ENCODE assay signal across 13 cellular contexts in the genomic region with DNA sequence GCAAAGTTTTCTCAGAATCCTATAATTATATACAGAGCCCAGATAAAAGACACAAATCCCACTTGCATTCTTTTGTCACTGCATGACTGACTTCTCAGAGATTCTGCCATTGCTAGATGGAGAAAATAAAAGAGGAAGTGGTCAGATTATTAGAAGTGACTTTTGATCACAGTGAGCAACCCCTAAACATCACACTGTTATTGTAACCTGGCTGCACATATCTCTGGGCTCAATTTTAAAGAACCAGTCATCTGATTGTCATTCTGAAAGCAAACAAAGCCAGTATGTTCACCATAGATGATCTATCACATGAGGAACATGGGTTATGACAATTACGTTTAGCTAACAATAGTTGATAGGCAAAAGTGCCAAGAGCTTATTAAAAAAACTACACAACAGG. TPM values are rescaled to one million over a fixed set of nuclear protein-coding genes. Genes with fewer than 3 reads are reported as not detected.
DNase-seq lines count a peak whose midpoint lies in the region; ATAC-seq, FAIRE-seq and TF ChIP-seq lines count a peak whose summit lies in the region.
"Had no signal": no experiment of that assay in that cellular context is flagged by ENCODE, and none has a peak within 500 bp of the region (broad histone marks: within the 10 kb centered on the region; RNA-seq: fewer than 3 reads in every experiment).

No MANE protein-coding gene starts in this region.

- no peaks in the 10 kb centered on the region for H3K9me3 ChIP-seq in astrocyte (ENCODE audit: insufficient read depth, low read depth, low read length)
- H3K9me3 ChIP-seq: SJCRH30 had no signal

- TF ChIP-seq CTCF in astrocyte (IDR thresholded peaks at IDR 0.05; ENCODE audit: insufficient read depth, low read depth, low read length), result no peak

- H4K20me1 ChIP-seq in astrocyte (ENCODE audit: insufficient read depth, low read length), result peaks cover 2% of the 10 kb centered on the region

- peaks cover 2% of the 10 kb centered on the region for H3K9me3 Mint-ChIP-seq in astrocyte (ENCODE audit: unreplicated experiment)
- H3K9me3 Mint-ChIP-seq: activated T-helper 1 cell treated with anti-CD3 and anti-CD28 coated beads, Interleukin-12 subunit alpha, Interleukin-12 subunit beta, Interleukin-2, Interleukin-4 antibody, amounts not matched to agents 30 ng/mL and 10 ng/mL and 1 ng/mL, durations not matched to agents 14 hours and 24 hours and 36 hours; endodermal cell had no signal

- H3K79me2 ChIP-seq in astrocyte (ENCODE audit: insufficient read depth, low read length), result no peaks in the 10 kb centered on the region

- peaks cover 7% of the 10 kb centered on the region for H3K36me3 Mint-ChIP-seq in astrocyte (ENCODE audit: low read depth, unreplicated experiment)

- H3K9ac ChIP-seq in astrocyte (ENCODE audit: low read length), result no peak overlapping the region

- peaks cover 9% of the 10 kb centered on the region for H3K4me1 ChIP-seq in astrocyte (ENCODE audit: insufficient read depth, low read length)

- peak overlapping the region; percentile 28 for H3K4me2 ChIP-seq in astrocyte (ENCODE audit: low read length)

- H3K4me3 ChIP-seq in astrocyte (ENCODE audit: insufficient read depth, low read depth, low read length), result no peak overlapping the region
- H3K4me3 ChIP-seq: SJCRH30 had no signal

- no peak overlapping the region for H3K27ac ChIP-seq in astrocyte (ENCODE audit: low read depth, low read length)
- H3K27ac ChIP-seq: SJCRH30 had no signal

- no peaks in the 10 kb centered on the region for H3K27me3 Mint-ChIP-seq in astrocyte (ENCODE audit: low read depth, unreplicated experiment)

- H3K36me3 ChIP-seq in astrocyte (ENCODE audit: insufficient read depth, low read length), result peaks cover 11% of the 10 kb centered on the region

- peak; percentile 67 for ATAC-seq in HG03520 (IDR thresholded peaks at IDR 0.05; ENCODE audit: unreplicated experiment)
- ATAC-seq in HG02623 (IDR thresholded peaks at IDR 0.05; ENCODE audit: unreplicated experiment), result no peak
- ATAC-seq in HG02588 (IDR thresholded peaks at IDR 0.05; ENCODE audit: unreplicated experiment), result no peak

- peaks cover 15% of the 10 kb centered on the region for H3K4me1 Mint-ChIP-seq in astrocyte (ENCODE audit: low read depth, unreplicated experiment)
- H3K4me1 Mint-ChIP-seq: endodermal cell had no signal

- no peak overlapping the region for H3K4me3 Mint-ChIP-seq in astrocyte (ENCODE audit: unreplicated experiment)
- H3K4me3 Mint-ChIP-seq: activated T-helper 1 cell treated with anti-CD3 and anti-CD28 coated beads, Interleukin-12 subunit alpha, Interleukin-12 subunit beta, Interleukin-2, Interleukin-4 antibody, amounts not matched to agents 30 ng/mL and 10 ng/mL and 1 ng/mL, durations not matched to agents 14 hours and 24 hours and 36 hours; endodermal cell had no signal

- DNase-seq in SIG-M5 treated with dmso at 0.1 percent for 504 hours (lab: John Stamatoyannopoulos, UW; ENCODE audit: unreplicated experiment) (peak; percentile 11), SIG-M5 (lab: John Stamatoyannopoulos, UW) (no peak), astrocyte (ENCODE audit: low read depth) (no peak), hippocampal formation (lab: John Stamatoyannopoulos, UW) (no peak)
- DNase-seq in activated T-cell treated with anti-CD3 and anti-CD28 coated beads, Interleukin-2, amount 50 U/mL, for 1 hour, result no peak
- DNase-seq: activated CD4-positive, CD25-positive, alpha-beta regulatory T cell; endodermal cell; NCI-H69; SJCRH30 had no signal

- no peak for FAIRE-seq in astrocyte (lab: Jason Lieb, UNC)

- no peak overlapping the region for H3K27ac Mint-ChIP-seq in astrocyte (ENCODE audit: unreplicated experiment)
- H3K27ac Mint-ChIP-seq: activated T-helper 1 cell treated with anti-CD3 and anti-CD28 coated beads, Interleukin-12 subunit alpha, Interleukin-12 subunit beta, Interleukin-2, Interleukin-4 antibody, amounts not matched to agents 30 ng/mL and 10 ng/mL and 1 ng/mL, durations not matched to agents 14 hours and 24 hours and 36 hours; endodermal cell had no signal

- no peaks in the 10 kb centered on the region for H3K27me3 ChIP-seq in astrocyte (ENCODE audit: insufficient read depth, low read length)
- H3K27me3 ChIP-seq: SJCRH30 had no signal

- no peak overlapping the region for H2AFZ ChIP-seq in astrocyte (ENCODE audit: low read depth, low read length)

RNA-seq across cellular contexts. Expression of a gene that starts 47.8 kb away (rescaled TPM):
- total RNA-seq in astrocyte, result 223 and 236 TPM in 2 replicates
